Comparison of ENCODE assay signal across 1 cellular context in genomic region chr6:158056804-158057203, GRCh38.
TF ChIP-seq lines count a peak whose summit lies in the region.

No MANE protein-coding gene starts in this region.

TF ChIP-seq in IMR-90, 13 proteins besides CTCF, POLR2A, EP300 and RAD21:
- TF ChIP-seq MXI1 (IDR thresholded peaks at IDR 0.05; ENCODE audit: borderline replicate concordance, low read depth, low read length): no peak
